ENCODE assay signal across 18 cellular contexts in genomic region chr10:110260746-110261477, GRCh38. TPM values are rescaled to one million over a fixed set of nuclear protein-coding genes. Genes with fewer than 3 reads are reported as not detected.
DNase-seq lines count a peak whose midpoint lies in the region; ATAC-seq and TF ChIP-seq lines count a peak whose summit lies in the region.
"Had no signal": no experiment of that assay in that cellular context is flagged by ENCODE, and none has a peak within 500 bp of the region (broad histone marks: within the 10 kb centered on the region; RNA-seq: fewer than 3 reads in every experiment).

No MANE protein-coding gene starts in this region.

- no peak overlapping the region for H3K4me3 Mint-ChIP-seq in CD8-positive, alpha-beta memory T cell
- H3K4me3 Mint-ChIP-seq: central memory CD8-positive, alpha-beta T cell had no signal

- H3K9me3 ChIP-seq in gastroesophageal sphincter = no peaks in the 10 kb centered on the region
- no peaks in the 10 kb centered on the region for H3K9me3 ChIP-seq in sigmoid colon
- H3K9me3 ChIP-seq in CD8-positive, alpha-beta memory T cell (ENCODE audit: low read length) = no peaks in the 10 kb centered on the region
- H3K9me3 ChIP-seq in suprapubic skin = no peaks in the 10 kb centered on the region
- H3K9me3 ChIP-seq: vagina had no signal

- no peak overlapping the region for H3K4me3 ChIP-seq in gastroesophageal sphincter
- no peak overlapping the region for H3K4me3 ChIP-seq in sigmoid colon
- H3K4me3 ChIP-seq in CD8-positive, alpha-beta memory T cell (ENCODE audit: low read length) = no peak overlapping the region
- H3K4me3 ChIP-seq in suprapubic skin = no peak overlapping the region
- H3K4me3 ChIP-seq: vagina had no signal

- POLR2A ChIA-PET in CD8-positive, alpha-beta memory T cell (lab: Charles Lee) = no interaction called here

- peak; percentile 65 for ATAC-seq in gastroesophageal sphincter
- ATAC-seq in activated naive CD4-positive, alpha-beta T cell treated with anti-CD3 and anti-CD28 coated beads, Interleukin-2, amount 50 U/mL, for 72 hours = no peak
- ATAC-seq: esophagus mucosa had no signal

- DNase-seq in GM04503 (ENCODE audit: low read depth) = peak; percentile 50
- DNase-seq in sigmoid colon = no peak
- no peak for DNase-seq in NCI-H82 (lab: John Stamatoyannopoulos, UW)
- no peak for DNase-seq in activated naive CD4-positive, alpha-beta T cell treated with anti-CD3 and anti-CD28 coated beads, Interleukin-2, amount 50 U/mL, for 72 hours (ENCODE audit: low spot score in 2 of 2)
- DNase-seq in CD8-positive, alpha-beta memory T cell = no peak
- no peak for DNase-seq in suprapubic skin (ENCODE audit: low spot score in 2 of 2)
- DNase-seq: activated CD4-positive, alpha-beta T cell treated with anti-CD3 and anti-CD28 coated beads, Interleukin-2, amount 50 U/mL, for 48 hours; activated effector memory CD4-positive, alpha-beta T cell treated with Interleukin-2 at 50 U/mL for 16 hours; AML-193; DND-41; KG1; NCI-H187 treated with DMSO at 0.1 percent for 48 hours; NCI-H526 treated with DMSO at 0.1 percent for 48 hours had no signal

- TF ChIP-seq CTCF in gastroesophageal sphincter (IDR thresholded peaks at IDR 0.05) (no peak), sigmoid colon (IDR thresholded peaks at IDR 0.05) (no peak), suprapubic skin (IDR thresholded peaks at IDR 0.05) (no peak)

- no peaks in the 10 kb centered on the region for H3K4me1 Mint-ChIP-seq in CD8-positive, alpha-beta memory T cell
- H3K4me1 Mint-ChIP-seq: central memory CD8-positive, alpha-beta T cell had no signal

- peaks cover 0 to 4% of the 10 kb centered on the region in 2 donors for H3K36me3 ChIP-seq in gastroesophageal sphincter
- H3K36me3 ChIP-seq in sigmoid colon = no peaks in the 10 kb centered on the region
- H3K36me3 ChIP-seq in CD8-positive, alpha-beta memory T cell (ENCODE audit: insufficient read depth, low read length) = no peaks in the 10 kb centered on the region
- no peaks in the 10 kb centered on the region for H3K36me3 ChIP-seq in suprapubic skin
- H3K36me3 ChIP-seq: vagina had no signal

- peaks cover 6 to 10% of the 10 kb centered on the region in 2 donors for H3K36me3 Mint-ChIP-seq in activated naive CD4-positive, alpha-beta T cell treated with anti-CD3 and anti-CD28 coated beads, Interleukin-2, amount 50 U/mL, for 72 hours
- peaks cover under 1 to 5% (median 4%) of the 10 kb centered on the region in 3 donors for H3K36me3 Mint-ChIP-seq in CD8-positive, alpha-beta memory T cell

- 11 to 15% methylated on average over 1 of the region's 1 CpG for WGBS in gastroesophageal sphincter (ENCODE audit: low coverage in 1 of 2), 2 donors
- 82 to 85% methylated on average over 1 of the region's 1 CpG for WGBS in sigmoid colon, 2 donors
- WGBS in suprapubic skin = 68% methylated on average over 1 of the region's 1 CpG

- TF ChIP-seq POLR2A in gastroesophageal sphincter (IDR thresholded peaks at IDR 0.05) = no peak
- TF ChIP-seq POLR2A in sigmoid colon (IDR thresholded peaks at IDR 0.05) = no peak
- TF ChIP-seq POLR2A in suprapubic skin (IDR thresholded peaks at IDR 0.05) = no peak

- CTCF ChIA-PET in CD8-positive, alpha-beta memory T cell (lab: Charles Lee) = interaction anchor here (1.9 kb wide), 1 partner anchor 9 kb away, joined by 8 read pairs; no protein-coding TSS in a partner anchor

- H3K27ac ChIP-seq in angular gyrus (ENCODE audit: low read depth, low read length) (peak overlapping the region; percentile 51), gastroesophageal sphincter (peak overlapping the region; percentile 84 to 99 (median 86)), sigmoid colon (peak overlapping the region; percentile 52 to 86 (median 74)), suprapubic skin (no peak overlapping the region)
- H3K27ac ChIP-seq in CD8-positive, alpha-beta memory T cell (ENCODE audit: low read depth, low read length) = no peak overlapping the region
- H3K27ac ChIP-seq: vagina had no signal

- no peak for TF ChIP-seq EP300 in gastroesophageal sphincter (IDR thresholded peaks at IDR 0.05)
- TF ChIP-seq EP300 in sigmoid colon (IDR thresholded peaks at IDR 0.05) = no peak
- TF ChIP-seq EP300 in suprapubic skin (IDR thresholded peaks at IDR 0.05) = no peak

- peaks cover under 1 to 1% of the 10 kb centered on the region in 2 donors for H3K9me3 Mint-ChIP-seq in activated naive CD4-positive, alpha-beta T cell treated with anti-CD3 and anti-CD28 coated beads, Interleukin-2, amount 50 U/mL, for 72 hours
- peaks cover 0 to under 1% (median 0%) of the 10 kb centered on the region in 5 donors for H3K9me3 Mint-ChIP-seq in CD8-positive, alpha-beta memory T cell
- H3K9me3 Mint-ChIP-seq: central memory CD8-positive, alpha-beta T cell had no signal

- H3K27ac Mint-ChIP-seq in activated naive CD4-positive, alpha-beta T cell treated with anti-CD3 and anti-CD28 coated beads, Interleukin-2, amount 50 U/mL, for 72 hours = no peak overlapping the region
- H3K27ac Mint-ChIP-seq in CD8-positive, alpha-beta memory T cell = no peak overlapping the region

- H3K27me3 ChIP-seq in gastroesophageal sphincter (no peaks in the 10 kb centered on the region), sigmoid colon (no peaks in the 10 kb centered on the region), suprapubic skin (no peaks in the 10 kb centered on the region)
- H3K27me3 ChIP-seq in CD8-positive, alpha-beta memory T cell (ENCODE audit: insufficient read depth, low read length, poor library complexity, severe bottlenecking) = no peaks in the 10 kb centered on the region
- H3K27me3 ChIP-seq: vagina had no signal

- H3K4me1 ChIP-seq in gastroesophageal sphincter (peaks cover 3 to 72% (median 29%) of the 10 kb centered on the region in 3 donors), sigmoid colon (peaks cover 0 to 63% (median 33%) of the 10 kb centered on the region in 4 donors), suprapubic skin (no peaks in the 10 kb centered on the region)
- H3K4me1 ChIP-seq in CD8-positive, alpha-beta memory T cell (ENCODE audit: insufficient read depth, low read length) = no peaks in the 10 kb centered on the region
- H3K4me1 ChIP-seq: vagina had no signal

- peaks cover 0 to 3% of the 10 kb centered on the region in 2 donors for H3K27me3 Mint-ChIP-seq in CD8-positive, alpha-beta memory T cell
- H3K27me3 Mint-ChIP-seq: central memory CD8-positive, alpha-beta T cell had no signal

- intact Hi-C loops in sigmoid colon (cut with DNase I) = no loop called here

RNA-seq across cellular contexts. Expression of gene SMNDC1, which starts 43.8 kb away (rescaled TPM):
- total RNA-seq in gastroesophageal sphincter = 10 to 100 TPM; 12.0 to 20.4 (median 17.4) TPM
- 10 to 100 TPM; 13.3 to 19.7 (median 14.7) TPM for total RNA-seq in sigmoid colon
- polyA plus RNA-seq in sigmoid colon = 10 to 100 TPM; 10.2 to 13.2 (median 11.9) TPM
- 10 to 100 TPM; 37.9 to 65.1 TPM for total RNA-seq in activated naive CD4-positive, alpha-beta T cell treated with anti-CD3 and anti-CD28 coated beads, Interleukin-2, amount 50 U/mL, for 72 hours
- total RNA-seq in CD8-positive, alpha-beta memory T cell = 10 to 100 TPM; 54.9 to 60.1 TPM
- 17.7 TPM for polyA plus RNA-seq in CD8-positive, alpha-beta memory T cell
- total RNA-seq in suprapubic skin = 10 to 100 TPM; 10.3 to 15.8 (median 12.8) TPM

RNA-seq across cellular contexts. Expression of gene MXI1, which starts 53.5 kb away (rescaled TPM):
- 100 to 1,000 TPM; 103 to 279 (median 218) TPM for total RNA-seq in gastroesophageal sphincter
- 100 to 1,000 TPM in 3 of 4 donors, 10 to 100 TPM in 1; 92.0 to 148 (median 107) TPM for total RNA-seq in sigmoid colon
- polyA plus RNA-seq in sigmoid colon = 10 to 100 TPM; 52.2 to 84.7 (median 84.2) TPM
- 10 to 100 TPM; 16.2 to 69.6 TPM for total RNA-seq in activated naive CD4-positive, alpha-beta T cell treated with anti-CD3 and anti-CD28 coated beads, Interleukin-2, amount 50 U/mL, for 72 hours
- 1 to 10 TPM; 8.6 to 9.2 TPM for total RNA-seq in CD8-positive, alpha-beta memory T cell
- 32.3 TPM for polyA plus RNA-seq in CD8-positive, alpha-beta memory T cell
- 10 to 100 TPM; 64.3 to 77.9 (median 70.9) TPM for total RNA-seq in suprapubic skin

Comparison
In these comparisons a context has a peak if more than half of its experiments do, and no peak if none do; other contexts are left out.
1. H3K27ac ChIP-seq: peak in angular gyrus (single experiment), gastroesophageal sphincter (4 of 4) and sigmoid colon (4 of 4); none in CD8-positive, alpha-beta memory T cell (single experiment) and suprapubic skin (single experiment).